In the genomic region with DNA sequence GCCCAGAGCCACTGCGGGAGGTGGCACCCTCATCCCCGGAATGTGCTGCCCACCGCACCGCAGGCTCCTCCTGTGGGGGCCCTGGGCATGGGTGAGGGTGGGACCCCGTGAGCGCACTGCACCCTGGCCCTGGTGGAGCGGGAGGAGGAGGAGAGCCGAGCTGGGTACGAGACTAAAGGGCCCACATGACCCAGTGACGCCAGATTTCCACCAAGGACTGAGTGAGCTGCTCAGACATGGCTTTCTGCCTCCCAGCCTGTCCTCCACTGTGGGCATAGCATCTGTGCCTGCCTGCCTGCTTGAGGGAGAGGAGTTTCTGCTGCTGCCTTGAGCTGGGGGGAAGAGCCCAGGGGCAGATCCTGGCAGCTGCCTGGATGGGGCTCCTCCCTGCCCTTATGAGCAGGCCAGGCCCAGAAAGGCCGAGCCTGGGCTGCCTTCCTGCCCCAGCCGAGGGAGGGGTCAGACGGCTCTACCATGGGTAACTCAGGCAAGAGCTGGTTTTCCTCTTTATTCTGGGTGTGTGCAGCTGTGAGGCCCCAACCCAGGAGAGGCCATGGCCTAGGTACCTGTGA, we compare ENCODE assay signal across 14 cellular contexts.
DNase-seq lines count a peak whose midpoint lies in the region; ATAC-seq and TF ChIP-seq lines count a peak whose summit lies in the region.
"Had no signal": no experiment of that assay in that cellular context is flagged by ENCODE, and none has a peak within 500 bp of the region (broad histone marks: within the 10 kb centered on the region; RNA-seq: fewer than 3 reads in every experiment).

No MANE protein-coding gene starts in this region.

- CTCF ChIA-PET in HEK293T (lab: Yijun Ruan, JAX), result no interaction called here

- peak overlapping the region; percentile 12 for H4K8ac ChIP-seq in mesenchymal stem cell (ENCODE audit: low read length)

- H2BK5ac ChIP-seq in mesenchymal stem cell (ENCODE audit: low read depth, low read length, poor library complexity, severe bottlenecking), result no peak overlapping the region

- peaks cover 1% of the 10 kb centered on the region; the same call in 1 of the 2 replicates for H3K36me3 ChIP-seq in H7 (replicated peaks; ENCODE audit: control insufficient read depth, insufficient read depth, low read length)
- H3K36me3 ChIP-seq in mesenchymal stem cell (ENCODE audit: control insufficient read depth in 1 of 2, insufficient read depth in 2 of 2, low read depth in 1 of 2, low read length in 2 of 2), result peaks cover 53 to 63% of the 10 kb centered on the region in 2 experiments

- peak overlapping the region; percentile 16 for H3K27ac Mint-ChIP-seq in central memory CD8-positive, alpha-beta T cell (ENCODE audit: low read depth)
- peak overlapping the region; percentile 37 for H3K27ac Mint-ChIP-seq in stimulated activated naive B cell treated with anti-CD40 and anti-IgM and Interleukin-4, amounts not matched to agents 10 μg/mL and 1 μg/mL and 100 μg/mL, for 72 hours
- H3K27ac Mint-ChIP-seq: stimulated activated naive CD8-positive, alpha-beta T cell treated with anti-CD3 and anti-CD28 coated beads, Interleukin-15, Interleukin-2, amounts not matched to agents 100 ng/mL and 50 ng/mL, for 24 hours had no signal

- H3K4me2 ChIP-seq in mesenchymal stem cell (ENCODE audit: low read length, poor library complexity, severe bottlenecking), result no peak overlapping the region

- H3K18ac ChIP-seq in mesenchymal stem cell (ENCODE audit: low read depth in 1 of 2, low read length in 2 of 2), result peak overlapping the region in 1 of 2 experiments; percentile 15

- no peak overlapping the region for H3K14ac ChIP-seq in mesenchymal stem cell (ENCODE audit: low read length in 2 of 2)

- WGBS in mesenchymal stem cell, result 94% methylated on average over 13 of the region's 13 CpGs

- H2AK5ac ChIP-seq in mesenchymal stem cell (ENCODE audit: low read length, severe bottlenecking), result no peak overlapping the region

- no peaks in the 10 kb centered on the region for H3K4me1 Mint-ChIP-seq in central memory CD8-positive, alpha-beta T cell
- peaks cover 6 to 16% of the 10 kb centered on the region in 2 donors for H3K4me1 Mint-ChIP-seq in stimulated activated naive B cell treated with anti-CD40 and anti-IgM and Interleukin-4, amounts not matched to agents 10 μg/mL and 1 μg/mL and 100 μg/mL, for 72 hours

- H3K27me3 ChIP-seq in H7 (ENCODE audit: control insufficient read depth, insufficient read depth, low read length), result no peaks in the 10 kb centered on the region
- H3K27me3 ChIP-seq in mesenchymal stem cell (ENCODE audit: control insufficient read depth in 1 of 2, insufficient read depth in 1 of 2, low read length in 2 of 2), result no peaks in the 10 kb centered on the region
- H3K27me3 ChIP-seq: brain microvascular endothelial cell, foreskin keratinocyte had no signal

- peak overlapping the region; percentile 4 for H3K9ac ChIP-seq in mesenchymal stem cell (ENCODE audit: low read length)

- H2BK120ac ChIP-seq in mesenchymal stem cell (ENCODE audit: low read depth, low read length), result peak overlapping the region; percentile 24

- H3K36me3 Mint-ChIP-seq in central memory CD8-positive, alpha-beta T cell (ENCODE audit: insufficient read depth), result peaks cover 24% of the 10 kb centered on the region
- peaks cover 27 to 60% of the 10 kb centered on the region in 2 donors for H3K36me3 Mint-ChIP-seq in stimulated activated naive B cell treated with anti-CD40 and anti-IgM and Interleukin-4, amounts not matched to agents 10 μg/mL and 1 μg/mL and 100 μg/mL, for 72 hours

- H3K23ac ChIP-seq in mesenchymal stem cell (ENCODE audit: low read length in 2 of 2), result no peak overlapping the region

- peak; percentile 41 for DNase-seq in H7
- DNase-seq in central memory CD8-positive, alpha-beta T cell (ENCODE audit: low spot score in 2 of 2), result no peak
- DNase-seq in mesenchymal stem cell, result no peak
- no peak for DNase-seq in stimulated activated naive B cell treated with anti-CD40 and anti-IgM and Interleukin-4, amounts not matched to agents 10 μg/mL and 1 μg/mL and 100 μg/mL, for 72 hours
- no peak for DNase-seq in NCI-H510A (lab: John Stamatoyannopoulos, UW)
- DNase-seq in HEK293T (ENCODE audit: extremely low spot score), result no peak
- DNase-seq: activated effector memory CD4-positive, alpha-beta T cell treated with anti-CD3 and anti-CD28 coated beads, Interleukin-2, amount 50 U/mL, for 16 hours; brain microvascular endothelial cell; effector memory CD8-positive, alpha-beta T cell; foreskin keratinocyte had no signal

- no peak overlapping the region for H3K27ac ChIP-seq in mesenchymal stem cell (ENCODE audit: low read length, poor library complexity, severe bottlenecking)
- H3K27ac ChIP-seq: foreskin keratinocyte, SK-N-MC had no signal

- no peaks in the 10 kb centered on the region for H3K9me3 Mint-ChIP-seq in central memory CD8-positive, alpha-beta T cell
- peaks cover 0 to 2% of the 10 kb centered on the region in 2 donors for H3K9me3 Mint-ChIP-seq in stimulated activated naive B cell treated with anti-CD40 and anti-IgM and Interleukin-4, amounts not matched to agents 10 μg/mL and 1 μg/mL and 100 μg/mL, for 72 hours
- H3K9me3 Mint-ChIP-seq: effector memory CD8-positive, alpha-beta T cell; stimulated activated naive CD8-positive, alpha-beta T cell treated with anti-CD3 and anti-CD28 coated beads, Interleukin-15, Interleukin-2, amounts not matched to agents 100 ng/mL and 50 ng/mL, for 24 hours had no signal

- H2BK12ac ChIP-seq in mesenchymal stem cell (ENCODE audit: low read length in 2 of 2), result no peak overlapping the region

- H3K9me3 ChIP-seq in mesenchymal stem cell (ENCODE audit: control insufficient read depth, low read length), result no peaks in the 10 kb centered on the region

- H4K91ac ChIP-seq in mesenchymal stem cell (ENCODE audit: low read length), result peak overlapping the region; percentile 37

- H3K4me1 ChIP-seq in mesenchymal stem cell (ENCODE audit: control insufficient read depth, insufficient read depth, low read depth, low read length), result peaks cover 47% of the 10 kb centered on the region

- H2BK15ac ChIP-seq in mesenchymal stem cell (ENCODE audit: low read depth, poor library complexity, severe bottlenecking), result no peak overlapping the region

- no peaks in the 10 kb centered on the region for H3K27me3 Mint-ChIP-seq in central memory CD8-positive, alpha-beta T cell
- H3K27me3 Mint-ChIP-seq in stimulated activated naive B cell treated with anti-CD40 and anti-IgM and Interleukin-4, amounts not matched to agents 10 μg/mL and 1 μg/mL and 100 μg/mL, for 72 hours, result no peaks in the 10 kb centered on the region
- H3K27me3 Mint-ChIP-seq: effector memory CD8-positive, alpha-beta T cell; stimulated activated naive CD8-positive, alpha-beta T cell treated with anti-CD3 and anti-CD28 coated beads, Interleukin-15, Interleukin-2, amounts not matched to agents 100 ng/mL and 50 ng/mL, for 24 hours had no signal

- no peak for ATAC-seq in central memory CD8-positive, alpha-beta T cell (replicated peaks; ENCODE audit: extremely low read depth, poor library complexity, severe bottlenecking)
- no peak for ATAC-seq in stimulated activated naive B cell treated with anti-CD40 and anti-IgM and Interleukin-4, amounts not matched to agents 10 μg/mL and 1 μg/mL and 100 μg/mL, for 72 hours (replicated peaks)
- no peak for ATAC-seq in HG02571 (IDR thresholded peaks at IDR 0.05; ENCODE audit: unreplicated experiment)
- no peak for ATAC-seq in HG02981 (IDR thresholded peaks at IDR 0.05; ENCODE audit: unreplicated experiment)
- ATAC-seq: effector memory CD8-positive, alpha-beta T cell; foreskin keratinocyte had no signal

- H3K79me1 ChIP-seq in mesenchymal stem cell (replicated peaks; ENCODE audit: low read length, poor library complexity, severe bottlenecking), result peaks cover 43% of the 10 kb centered on the region

- no peak overlapping the region for H3K4me3 Mint-ChIP-seq in central memory CD8-positive, alpha-beta T cell
- H3K4me3 Mint-ChIP-seq in stimulated activated naive B cell treated with anti-CD40 and anti-IgM and Interleukin-4, amounts not matched to agents 10 μg/mL and 1 μg/mL and 100 μg/mL, for 72 hours, result no peak overlapping the region
- H3K4me3 Mint-ChIP-seq: effector memory CD8-positive, alpha-beta T cell; stimulated activated naive CD8-positive, alpha-beta T cell treated with anti-CD3 and anti-CD28 coated beads, Interleukin-15, Interleukin-2, amounts not matched to agents 100 ng/mL and 50 ng/mL, for 24 hours had no signal

- no peak overlapping the region for H3K4me3 ChIP-seq in H7 (ENCODE audit: insufficient read depth, low read depth, low read length)
- H3K4me3 ChIP-seq in mesenchymal stem cell (ENCODE audit: insufficient read depth in 1 of 2, low read depth in 1 of 2, low read length in 2 of 2), result no peak overlapping the region
- H3K4me3 ChIP-seq: SK-N-MC had no signal

- no peak overlapping the region for H3K4ac ChIP-seq in mesenchymal stem cell (ENCODE audit: low read depth in 1 of 2, low read length in 2 of 2)

- POLR2A ChIA-PET in HEK293T (lab: Yijun Ruan, JAX), result no interaction called here

- H2AFZ ChIP-seq in mesenchymal stem cell (ENCODE audit: low read depth, low read length), result no peak overlapping the region

TF ChIP-seq in HEK293T, 16 proteins besides CTCF, POLR2A, EP300 and RAD21:
- TF ChIP-seq NFRKB (IDR thresholded peaks at IDR 0.05) (no peak), CTBP1 (IDR thresholded peaks at IDR 0.05; ENCODE audit: borderline replicate concordance) (no peak), FOXK2 (IDR thresholded peaks at IDR 0.05) (no peak), ZNF384 (IDR thresholded peaks at IDR 0.05) (no peak), L3MBTL2 (conservative IDR thresholded peaks at IDR 0.05) (no peak), FOXM1 (IDR thresholded peaks at IDR 0.05; ENCODE audit: borderline replicate concordance) (no peak), SUZ12 (IDR thresholded peaks at IDR 0.05) (no peak), LEF1 (IDR thresholded peaks at IDR 0.05; ENCODE audit: borderline replicate concordance) (no peak), ELF4 (IDR thresholded peaks at IDR 0.05) (no peak), ARNT (IDR thresholded peaks at IDR 0.05) (no peak), FOXA1 (IDR thresholded peaks at IDR 0.05) (no peak), SP1 (IDR thresholded peaks at IDR 0.05) (no peak), BHLHE40 (IDR thresholded peaks at IDR 0.05; ENCODE audit: borderline replicate concordance) (no peak)
